ENCODE assay signal across 19 cellular contexts in the genomic region with DNA sequence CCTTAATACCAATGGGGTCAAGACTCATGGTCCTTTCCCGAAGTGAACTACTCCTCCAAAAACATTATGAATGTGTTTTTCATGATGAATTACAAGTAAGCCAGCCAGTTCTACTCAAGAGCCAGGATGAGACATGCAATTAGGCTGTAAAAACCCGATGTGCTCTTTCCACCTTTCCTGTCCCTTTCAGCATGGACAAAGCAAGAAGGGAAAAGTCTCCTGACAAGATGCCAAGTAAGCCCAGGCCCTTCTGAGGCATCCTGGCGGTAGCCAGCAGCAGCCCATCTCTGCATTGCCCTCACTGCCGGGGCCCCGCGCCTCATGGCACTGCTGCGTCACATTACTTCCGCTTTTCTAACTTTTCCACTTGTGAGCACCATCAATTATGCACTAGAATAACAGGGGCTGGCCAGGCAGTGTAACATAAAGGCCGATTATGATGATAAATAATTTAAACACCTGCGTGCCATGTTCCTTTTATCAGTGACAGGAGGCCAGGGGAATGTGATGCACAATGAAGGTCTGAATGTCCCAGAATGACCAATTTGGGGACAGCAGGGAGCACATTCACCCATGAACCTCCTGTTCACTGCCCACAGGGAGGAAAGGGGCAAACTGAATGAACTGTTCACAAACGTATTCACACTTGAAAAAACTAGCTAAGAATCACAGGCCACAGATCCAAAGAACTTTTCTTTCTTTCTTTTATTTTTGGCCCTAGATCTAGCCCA. TPM values are rescaled to one million over a fixed set of nuclear protein-coding genes. Genes with fewer than 3 reads are reported as not detected.
DNase-seq lines count a peak whose midpoint lies in the region; ATAC-seq and TF ChIP-seq lines count a peak whose summit lies in the region.
"Had no signal": no experiment of that assay in that cellular context is flagged by ENCODE, and none has a peak within 500 bp of the region (broad histone marks: within the 10 kb centered on the region; RNA-seq: fewer than 3 reads in every experiment).

No MANE protein-coding gene starts in this region.

- H3K27ac ChIP-seq in ACC112 (ENCODE audit: low read depth, low read length) = peak overlapping the region; percentile 48
- no peak overlapping the region for H3K27ac ChIP-seq in body of pancreas
- H3K27ac ChIP-seq: ovary, suprapubic skin had no signal

- H3K4me3 Mint-ChIP-seq in glutamatergic neuron (ENCODE audit: unreplicated experiment) = peak overlapping the region; percentile 35
- H3K4me3 Mint-ChIP-seq: activated naive CD8-positive, alpha-beta T cell treated with anti-CD3 and anti-CD28 coated beads for 36 hours had no signal

- H3K27me3 ChIP-seq in ACC112 (ENCODE audit: insufficient read depth, low read length) = no peaks in the 10 kb centered on the region
- no peaks in the 10 kb centered on the region for H3K27me3 ChIP-seq in BE2C
- H3K27me3 ChIP-seq in body of pancreas = no peaks in the 10 kb centered on the region
- H3K27me3 ChIP-seq: ovary, suprapubic skin had no signal

- TF ChIP-seq POLR2A in body of pancreas (IDR thresholded peaks at IDR 0.05) = no peak

- no peaks in the 10 kb centered on the region for H3K27me3 Mint-ChIP-seq in glutamatergic neuron (ENCODE audit: unreplicated experiment)

- no peaks in the 10 kb centered on the region for H3K36me3 Mint-ChIP-seq in glutamatergic neuron (ENCODE audit: unreplicated experiment)
- H3K36me3 Mint-ChIP-seq: activated naive CD8-positive, alpha-beta T cell treated with anti-CD3 and anti-CD28 coated beads for 36 hours had no signal

- H3K27ac Mint-ChIP-seq in glutamatergic neuron (ENCODE audit: unreplicated experiment) = peak overlapping the region; percentile 77
- H3K27ac Mint-ChIP-seq: activated naive CD8-positive, alpha-beta T cell treated with anti-CD3 and anti-CD28 coated beads for 36 hours had no signal

- TF ChIP-seq CTCF in glutamatergic neuron (IDR thresholded peaks at IDR 0.05; ENCODE audit: partially characterized antibody, unreplicated experiment) = no peak
- no peak for TF ChIP-seq CTCF in BE2C (IDR thresholded peaks at IDR 0.05; ENCODE audit: low read depth, low read length)
- no peak for TF ChIP-seq CTCF in body of pancreas (IDR thresholded peaks at IDR 0.05)

- intact Hi-C loops in body of pancreas (cut with DNase I) = no loop called here

- peaks cover 7% of the 10 kb centered on the region for H3K9me3 Mint-ChIP-seq in glutamatergic neuron (ENCODE audit: unreplicated experiment)
- H3K9me3 Mint-ChIP-seq: activated naive CD8-positive, alpha-beta T cell treated with anti-CD3 and anti-CD28 coated beads for 36 hours had no signal

- H3K9me3 ChIP-seq in BE2C (no peaks in the 10 kb centered on the region), body of pancreas (no peaks in the 10 kb centered on the region)
- H3K9me3 ChIP-seq: ovary, suprapubic skin had no signal

- DNase-seq in M059J (ENCODE audit: low read depth) (peak; percentile 17), astrocyte of the hippocampus (ENCODE audit: low read depth, low spot score) (peak; percentile 45), glutamatergic neuron (peak; percentile 33), BE2C (no peak), NCI-H1694 treated with DMSO at 0.1 percent for 48 hours (lab: John Stamatoyannopoulos, UW) (no peak), body of pancreas (no peak)
- DNase-seq: ACHN; activated CD4-positive, alpha-beta T cell treated with anti-CD3 and anti-CD28 coated beads for 48 hours; activated naive CD8-positive, alpha-beta T cell treated with anti-CD3 and anti-CD28 coated beads for 36 hours; activated T-cell treated with anti-CD3 and anti-CD28 coated beads, Interleukin-2, amount 50 U/mL, for 1 hour; islet precursor cell; midbrain; NCI-H526; ovary had no signal

- peaks cover 67% of the 10 kb centered on the region for H3K4me1 Mint-ChIP-seq in glutamatergic neuron (ENCODE audit: low read depth, unreplicated experiment)
- H3K4me1 Mint-ChIP-seq: activated naive CD8-positive, alpha-beta T cell treated with anti-CD3 and anti-CD28 coated beads for 36 hours had no signal

- H3K4me1 ChIP-seq in ACC112 (ENCODE audit: control insufficient read depth, insufficient read depth, low read length, unreplicated experiment) (peaks cover 40% of the 10 kb centered on the region), BE2C (peaks cover 10% of the 10 kb centered on the region; the same call in 1 of the 2 replicates), body of pancreas (no peaks in the 10 kb centered on the region)
- H3K4me1 ChIP-seq: suprapubic skin had no signal

- WGBS in body of pancreas, 2 donors = 73 to 74% methylated on average over 11 of the region's 11 CpGs

- H3K79me2 ChIP-seq in ACC112 (ENCODE audit: control insufficient read depth, insufficient read depth, low read length, unreplicated experiment) = peaks cover 26% of the 10 kb centered on the region

- no peaks in the 10 kb centered on the region for H3K36me3 ChIP-seq in ACC112 (ENCODE audit: insufficient read depth, low read length)
- H3K36me3 ChIP-seq in BE2C = no peaks in the 10 kb centered on the region
- H3K36me3 ChIP-seq in body of pancreas (replicated peaks in 1 of 2; ENCODE audit: insufficient read depth in 1 of 2, low read depth in 2 of 2) = no peaks in the 10 kb centered on the region
- H3K36me3 ChIP-seq: ovary, suprapubic skin had no signal

- no peak overlapping the region for H2AFZ ChIP-seq in ACC112 (ENCODE audit: low read length, unreplicated experiment)

- H3K4me3 ChIP-seq in ACC112 (ENCODE audit: low read depth, low read length) (peak overlapping the region; percentile 22), BE2C (ENCODE audit: low read depth, low read length) (no peak overlapping the region), body of pancreas (no peak overlapping the region)
- H3K4me3 ChIP-seq: coronary artery, ovary, suprapubic skin had no signal

- ATAC-seq in GM18868 (IDR thresholded peaks at IDR 0.05; ENCODE audit: unreplicated experiment) (no peak), body of pancreas (no peak)

RNA-seq across cellular contexts. Expression of a gene that starts 37.4 kb away (rescaled TPM):
- 0.25 and 2.5 TPM in 2 replicates for total RNA-seq in M059J (2014; rRNA removed; shearing (Covaris generic))
- total RNA-seq in glutamatergic neuron (ENCODE audit: unreplicated experiment) (158 TPM), body of pancreas (1 to 10 TPM; 1.3 to 3.4 TPM)
- polyA plus RNA-seq in BE2C (2012; ENCODE audit: insufficient read depth, insufficient read length, low read depth) = 8.1 TPM
- total RNA-seq: activated naive CD8-positive, alpha-beta T cell treated with anti-CD3 and anti-CD28 coated beads for 36 hours; T-helper 1 cell treated with Interleukin-12 subunit alpha and Interleukin-12 subunit beta and Interleukin-4 antibody, amounts not matched to agents 30 ng/mL and 1 ng/mL, for 36 hours had no signal

Comparison
In these comparisons a context has a peak if more than half of its experiments do, and no peak if none do; other contexts are left out.
1. DNase-seq: peak in M059J (single experiment), astrocyte of the hippocampus (single experiment) and glutamatergic neuron (single experiment); none in BE2C (single experiment), NCI-H1694 treated with DMSO at 0.1 percent for 48 hours (single experiment) and body of pancreas (0 of 4).
2. RNA of a gene that starts 37.4 kb away (total RNA-seq): 158 TPM in glutamatergic neuron (single experiment); 1.3 to 3.4 TPM in body of pancreas and 0.25 to 2.5 TPM in M059J; every median in the first group is over 10 times any median in the second.